10 cellular contexts compared by ENCODE assay signal in genomic region chr16:50371936-50372595, GRCh38. TPM values are rescaled to one million over a fixed set of nuclear protein-coding genes. Genes with fewer than 3 reads are reported as not detected.
DNase-seq lines count a peak whose midpoint lies in the region; FAIRE-seq and TF ChIP-seq lines count a peak whose summit lies in the region.
"Had no signal": no experiment of that assay in that cellular context is flagged by ENCODE, and none has a peak within 500 bp of the region (broad histone marks: within the 10 kb centered on the region; RNA-seq: fewer than 3 reads in every experiment).

No MANE protein-coding gene starts in this region.

- H3K36me3 ChIP-seq in SK-N-SH (replicated peaks in 1 of 2; ENCODE audit: control insufficient read depth in 1 of 2, insufficient read depth in 2 of 2, low read length in 1 of 2) (no peaks in the 10 kb centered on the region), parathyroid adenoma (ENCODE audit: control insufficient read depth, insufficient read depth, low read length) (no peaks in the 10 kb centered on the region)

- H3K79me2 ChIP-seq in SK-N-SH (ENCODE audit: insufficient read depth) (peaks cover 15% of the 10 kb centered on the region), parathyroid adenoma (peaks cover 29% of the 10 kb centered on the region)

- no peak overlapping the region for H3K4me3 ChIP-seq in SK-N-SH (ENCODE audit: low read depth in 2 of 2, low read length in 1 of 2)
- no peak overlapping the region for H3K4me3 ChIP-seq in parathyroid adenoma (ENCODE audit: low read depth, low read length)
- H3K4me3 ChIP-seq: SK-N-MC had no signal

- peak; percentile 18 for DNase-seq in EL
- DNase-seq in SK-N-SH, result peak; percentile 64
- DNase-seq in frontal cortex (ENCODE audit: low spot score in 2 of 2), result peak; percentile 54 to 55
- no peak for DNase-seq in activated naive CD4-positive, alpha-beta T cell (lab: John Stamatoyannopoulos, UW)
- no peak for DNase-seq in DMS153 (lab: John Stamatoyannopoulos, UW)
- DNase-seq in SIG-M5 treated with dmso at 0.1 percent for 504 hours (lab: John Stamatoyannopoulos, UW; ENCODE audit: unreplicated experiment), result no peak
- DNase-seq in stimulated activated naive CD4-positive, alpha-beta T cell treated with Interleukin-2 at 50 U/mL for 16 hours (lab: John Stamatoyannopoulos, UW), result no peak

- H3F3A ChIP-seq in SK-N-SH (replicated peaks; ENCODE audit: insufficient read depth), result no peaks in the 10 kb centered on the region

- TF ChIP-seq EP300 in SK-N-SH (IDR thresholded peaks at IDR 0.05; ENCODE audit: borderline replicate concordance in 1 of 2, low read depth in 1 of 2, low read length in 1 of 2), result no peak

- H4K20me1 ChIP-seq in SK-N-SH (ENCODE audit: insufficient read depth), result no peaks in the 10 kb centered on the region

- H3K9me3 ChIP-seq in SK-N-SH (no peaks in the 10 kb centered on the region), parathyroid adenoma (ENCODE audit: control insufficient read depth, low read length) (no peaks in the 10 kb centered on the region)

- H3K4me2 ChIP-seq in SK-N-SH (no peak overlapping the region), parathyroid adenoma (ENCODE audit: low read length) (no peak overlapping the region)

- POLR2A ChIA-PET in SK-N-SH (lab: Yijun Ruan, JAX), result interaction anchor here (0.6 to 1.2 kb wide), 3 partner anchors 19 to 293 kb away, joined by 3 to 5 read pairs (median 3); no protein-coding TSS in a partner anchor

- TF ChIP-seq RAD21 in SK-N-SH (IDR thresholded peaks at IDR 0.05; ENCODE audit: low read length), result peak; percentile 86

- H3K27me3 ChIP-seq in SK-N-SH (ENCODE audit: insufficient read depth), result no peaks in the 10 kb centered on the region
- H3K27me3 ChIP-seq in parathyroid adenoma (ENCODE audit: control insufficient read depth, insufficient read depth, low read length), result no peaks in the 10 kb centered on the region

- H3K9me2 ChIP-seq in SK-N-SH, result no peaks in the 10 kb centered on the region

- no peak for FAIRE-seq in frontal cortex (lab: Jason Lieb, UNC)

- peak overlapping the region in 1 of 2 experiments; percentile 67; a peak in 2 of 4 replicates for H3K27ac ChIP-seq in SK-N-SH (ENCODE audit: low read depth in 2 of 2, low read length in 1 of 2)
- H3K27ac ChIP-seq in parathyroid adenoma, result no peak overlapping the region
- H3K27ac ChIP-seq: HL-60, SK-N-MC had no signal

- WGBS in SK-N-SH (ENCODE audit: low lambda C conversion rate), result 65% methylated on average over 5 of the region's 7 CpGs

- H2AFZ ChIP-seq in SK-N-SH (ENCODE audit: low read depth), result no peak overlapping the region
- peak overlapping the region; percentile 75 for H2AFZ ChIP-seq in parathyroid adenoma

- CTCF ChIA-PET in SK-N-SH (lab: Yijun Ruan, JAX), result interaction anchor here (0.6 to 16.9 kb wide), 24 partner anchors 12 to 434 kb away, joined by 3 to 326 read pairs (median 6); no protein-coding TSS in a partner anchor

- H3K9ac ChIP-seq in SK-N-SH (no peak overlapping the region), parathyroid adenoma (no peak overlapping the region)

- 0 out of 2 replicates have a peak, but pooled peaks have one; percentile 9 for TF ChIP-seq CTCF in SK-N-SH (IDR thresholded peaks at IDR 0.05)
- no peak for TF ChIP-seq CTCF in parathyroid adenoma (IDR thresholded peaks at IDR 0.05)

- H3K4me1 ChIP-seq in SK-N-SH (ENCODE audit: control insufficient read depth in 1 of 2, insufficient read depth in 2 of 2, low read depth in 1 of 2, low read length in 1 of 2) (peaks cover 0 to 35% of the 10 kb centered on the region in 2 experiments; a peak in 2 of 4 replicates), parathyroid adenoma (peaks cover 9% of the 10 kb centered on the region)

TF ChIP-seq in SK-N-SH, 30 proteins besides CTCF, POLR2A, EP300 and RAD21:
- TF ChIP-seq MAX (IDR thresholded peaks at IDR 0.05; ENCODE audit: low read depth) (no peak), SMC3 (IDR thresholded peaks at IDR 0.05; ENCODE audit: low read depth, low read length) (peak; percentile 65; the same call in 1 of the 2 replicates)

RNA-seq across cellular contexts. Expression of gene BRD7, which starts 3.3 kb away (rescaled TPM):
- 31.6 and 32.9 TPM in 2 replicates for polyA plus RNA-seq in SK-N-SH (2012; rRNA removed)
- 44.3 and 56.8 TPM in 2 replicates for polyA plus RNA-seq in SK-N-SH (2012; cell fraction: cytosol; rRNA removed)
- polyA plus RNA-seq in SK-N-SH (2012; cell fraction: nucleus; rRNA removed), result 25.3 and 33.7 TPM in 2 replicates
- total RNA-seq in frontal cortex, result 39.5 TPM

Comparison
In these comparisons a context has a peak if more than half of its experiments do, and no peak if none do; other contexts are left out.
1. DNase-seq: peak in EL (single experiment), SK-N-SH (single experiment) and frontal cortex (2 of 2); none in activated naive CD4-positive, alpha-beta T cell (0 of 4), DMS153 (single experiment), SIG-M5 treated with dmso at 0.1 percent for 504 hours (single experiment) and stimulated activated naive CD4-positive, alpha-beta T cell treated with Interleukin-2 at 50 U/mL for 16 hours (single experiment).